ENCODE assay signal across 8 cellular contexts in the genomic region with DNA sequence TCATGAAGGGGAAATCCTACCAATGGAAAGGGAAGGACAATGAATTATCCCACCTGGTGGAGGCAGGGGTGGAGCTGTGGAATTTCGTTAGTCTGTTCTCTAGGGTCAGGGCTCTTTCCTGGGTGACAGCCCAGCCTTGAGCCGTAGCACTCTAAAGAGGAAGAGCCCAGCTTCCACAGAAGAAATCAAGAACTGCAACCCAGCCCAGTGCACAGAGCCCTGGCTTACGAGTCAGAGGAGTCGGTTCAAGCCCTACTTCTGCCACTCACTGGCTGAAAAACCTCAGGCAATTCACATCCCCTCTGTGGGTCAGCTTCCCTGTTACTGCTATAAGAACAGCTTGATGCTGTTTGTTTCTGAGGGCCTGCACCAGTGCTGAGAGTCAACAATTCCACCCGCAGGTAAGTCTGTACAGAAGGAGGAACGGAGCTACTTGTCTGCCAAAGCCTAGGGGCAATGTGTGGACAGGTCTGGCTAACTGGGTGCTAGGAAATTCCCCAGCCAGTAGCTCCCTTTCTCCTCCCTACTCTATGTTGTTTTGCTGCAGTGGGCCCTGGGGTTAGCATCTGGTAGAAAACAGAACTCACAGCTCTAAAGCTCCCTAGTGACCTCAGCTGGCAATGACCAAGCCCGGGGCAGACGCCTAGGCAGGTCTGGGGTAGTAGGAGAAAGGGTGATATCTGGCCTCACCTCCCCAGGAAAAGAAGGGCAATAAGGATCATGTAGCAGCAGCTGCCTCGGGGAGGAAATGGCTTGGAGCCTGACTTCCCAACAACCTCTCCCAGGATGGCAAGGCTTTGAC.
DNase-seq lines count a peak whose midpoint lies in the region; ATAC-seq and TF ChIP-seq lines count a peak whose summit lies in the region.

No MANE protein-coding gene starts in this region.

- TF ChIP-seq CTCF in NB4 (IDR thresholded peaks at IDR 0.05; ENCODE audit: low read depth, low read length) = no peak

- H3K4me3 ChIP-seq in NB4 (ENCODE audit: low read depth, low read length) = no peak overlapping the region

- no peak for ATAC-seq in GM18909 (IDR thresholded peaks at IDR 0.05; ENCODE audit: poor library complexity, unreplicated experiment)
- ATAC-seq in GM19452 (IDR thresholded peaks at IDR 0.05; ENCODE audit: unreplicated experiment) = no peak

- DNase-seq in AG20443 (ENCODE audit: low spot score) = peak; percentile 39
- peak; percentile 58 for DNase-seq in NB4 (ENCODE audit: low read depth)
- DNase-seq in midbrain (lab: John Stamatoyannopoulos, UW) = peak; percentile 25
- DNase-seq in NCI-H446 (lab: John Stamatoyannopoulos, UW) = no peak
- no peak for DNase-seq in NCI-H1417 treated with DMSO at 0.1 percent for 48 hours (lab: John Stamatoyannopoulos, UW)

- TF ChIP-seq POLR2A in NB4 (IDR thresholded peaks at IDR 0.05; ENCODE audit: extremely low read depth, insufficient read length) = no peak

- peak overlapping the region; percentile 29 for H3K27ac ChIP-seq in cingulate gyrus (ENCODE audit: low read depth, low read length)

Comparison
In these comparisons a context has a peak if more than half of its experiments do, and no peak if none do; other contexts are left out.
1. DNase-seq: peak in AG20443 (single experiment), NB4 (single experiment) and midbrain (single experiment); none in NCI-H446 (0 of 2) and NCI-H1417 treated with DMSO at 0.1 percent for 48 hours (single experiment).